18 cellular contexts compared by ENCODE assay signal in the genomic region with DNA sequence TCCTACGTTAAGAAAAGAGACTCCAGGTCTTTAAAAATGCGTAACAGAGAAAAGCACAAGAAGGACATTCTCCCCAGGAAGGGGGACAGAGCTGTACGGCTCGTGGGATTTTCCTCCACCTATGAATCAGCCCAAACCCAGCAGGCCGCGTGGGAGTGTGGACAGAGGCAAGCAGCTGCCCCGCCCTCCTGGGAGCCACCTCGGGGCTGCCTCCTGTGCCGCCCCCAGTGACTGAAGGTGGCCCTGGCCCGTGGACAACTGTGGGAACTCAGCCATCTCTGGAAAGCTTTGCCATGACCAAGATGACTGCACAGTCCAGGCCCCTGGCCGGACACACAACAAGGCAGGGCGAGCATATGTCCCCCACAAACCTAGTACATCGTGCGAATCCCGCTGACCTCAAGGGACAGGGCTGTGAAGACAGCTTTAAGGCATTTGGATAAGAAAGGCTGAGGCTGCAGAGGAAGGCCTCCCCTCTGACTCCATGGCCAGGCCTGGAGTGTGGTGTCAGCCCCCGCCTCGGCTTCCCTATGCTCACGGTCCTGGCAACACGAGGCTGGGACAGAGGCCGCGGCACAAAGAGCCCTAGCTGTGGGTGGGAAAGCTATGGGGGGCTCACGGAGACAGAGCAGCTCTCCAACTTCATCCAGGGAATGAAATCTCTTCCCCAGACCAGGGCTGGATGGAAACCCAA. TPM values are rescaled to one million over a fixed set of nuclear protein-coding genes. Genes with fewer than 3 reads are reported as not detected.
DNase-seq lines count a peak whose midpoint lies in the region; ATAC-seq, FAIRE-seq and TF ChIP-seq lines count a peak whose summit lies in the region.
"Had no signal": no experiment of that assay in that cellular context is flagged by ENCODE, and none has a peak within 500 bp of the region (broad histone marks: within the 10 kb centered on the region; RNA-seq: fewer than 3 reads in every experiment).

No MANE protein-coding gene starts in this region.

- peak; percentile 48 for FAIRE-seq in HTR-8/SVneo (lab: Jason Lieb, UNC)
- FAIRE-seq in H1 (lab: Jason Lieb, UNC) = no peak
- FAIRE-seq: colon had no signal

- no peak overlapping the region for H3K14ac ChIP-seq in H1 (ENCODE audit: insufficient read length)

- no peaks in the 10 kb centered on the region for H3K23me2 ChIP-seq in H1 (ENCODE audit: low read depth, low read length)

- H4K91ac ChIP-seq in H1 (replicated peaks; ENCODE audit: insufficient read length, low read length) = no peak overlapping the region

- CTCF ChIA-PET in H1 (lab: Charles Lee; ENCODE audit: partially characterized antibody) = interaction anchor here (1.1 to 4.0 kb wide), 5 partner anchors 8 to 454 kb away, joined by 3 to 17 read pairs (median 4); no protein-coding TSS in a partner anchor

- no peak for TF ChIP-seq CTCF in H1 (IDR thresholded peaks at IDR 0.05; ENCODE audit: control extremely low read depth in 1 of 3, insufficient read depth in 1 of 3, low read depth in 1 of 3, low read length in 3 of 3)
- TF ChIP-seq CTCF in nephron (IDR thresholded peaks at IDR 0.05; ENCODE audit: unreplicated experiment in 3 of 3) = no peak

- no peak overlapping the region for H2BK5ac ChIP-seq in H1 (ENCODE audit: low read depth, low read length)

- TF ChIP-seq EP300 in H1 (IDR thresholded peaks at IDR 0.05; ENCODE audit: borderline replicate concordance in 1 of 2, low read depth in 2 of 2, low read length in 2 of 2) = no peak

- H2BK15ac ChIP-seq in H1 (ENCODE audit: low read length) = 0 out of 2 replicates have a peak overlapping the region, but pooled peaks have one; percentile 53

- peaks cover 38% of the 10 kb centered on the region for H3K4me1 ChIP-seq in ACC112 (ENCODE audit: control insufficient read depth, insufficient read depth, low read length, unreplicated experiment)
- H3K4me1 ChIP-seq in H1 (replicated peaks in 1 of 4; ENCODE audit: control insufficient read depth in 3 of 4, insufficient read depth in 4 of 4, low read length in 3 of 4) = peaks cover 0 to 12% (median 4%) of the 10 kb centered on the region in 4 experiments; a peak in 6 of 7 replicates

- peaks cover 66% of the 10 kb centered on the region for H3K4me1 Mint-ChIP-seq in nephron

- no peaks in the 10 kb centered on the region for H3K79me1 ChIP-seq in H1 (ENCODE audit: low read depth, low read length)

- H4K20me1 ChIP-seq in H1 (replicated peaks in 1 of 2; ENCODE audit: control insufficient read depth in 1 of 2, insufficient read depth in 2 of 2, low read length in 2 of 2) = no peaks in the 10 kb centered on the region

- no peak overlapping the region for H2AK5ac ChIP-seq in H1 (ENCODE audit: low read depth, low read length)

- no peak overlapping the region for H3K9ac ChIP-seq in H1 (replicated peaks in 1 of 4; ENCODE audit: extremely low read depth in 1 of 4, low read depth in 3 of 4, low read length in 3 of 4)

- no peak overlapping the region for H2BK120ac ChIP-seq in H1 (replicated peaks; ENCODE audit: low read depth, low read length)

- H3K4me3 Mint-ChIP-seq in nephron = no peak overlapping the region
- H3K4me3 Mint-ChIP-seq: nephron progenitor cell; stimulated activated naive CD8-positive, alpha-beta T cell treated with anti-CD3 and anti-CD28 coated beads, Interleukin-15, amount 100 ng/mL, for 72 hours; T-helper 2 cell treated with Interferon-gamma antibody and Interleukin-4, amounts not matched to agents 5 μg/mL and 100 μg/mL, for 36 hours had no signal

- ATAC-seq in GM21367 (IDR thresholded peaks at IDR 0.05; ENCODE audit: unreplicated experiment) (no peak), HG03354 (IDR thresholded peaks at IDR 0.05; ENCODE audit: poor library complexity, severe bottlenecking, unreplicated experiment) (no peak)
- ATAC-seq: activated CD4-positive, CD25-positive, alpha-beta regulatory T cell treated with anti-CD3 and anti-CD28 coated beads, Interleukin-2, amount 50 U/mL, for 24 hours; stimulated activated naive CD8-positive, alpha-beta T cell treated with anti-CD3 and anti-CD28 coated beads, Interleukin-15, amount 100 ng/mL, for 72 hours had no signal

- H3K27me3 Mint-ChIP-seq in nephron (ENCODE audit: low read depth) = no peaks in the 10 kb centered on the region
- H3K27me3 Mint-ChIP-seq: stimulated activated naive CD8-positive, alpha-beta T cell treated with anti-CD3 and anti-CD28 coated beads, Interleukin-15, amount 100 ng/mL, for 72 hours had no signal

- H3K36me3 Mint-ChIP-seq in nephron (ENCODE audit: low read depth) = peaks cover 23% of the 10 kb centered on the region

- no peak for TF ChIP-seq RAD21 in H1 (IDR thresholded peaks at IDR 0.05 in 1 of 2, conservative IDR thresholded peaks at IDR 0.05 in 1 of 2; ENCODE audit: low read depth in 2 of 2, low read length in 2 of 2)

- H2BK12ac ChIP-seq in H1 (ENCODE audit: low read depth, low read length) = no peak overlapping the region

- no peak overlapping the region for H2AFZ ChIP-seq in ACC112 (ENCODE audit: low read length, unreplicated experiment)
- no peak overlapping the region for H2AFZ ChIP-seq in H1 (ENCODE audit: low read length)

- no peaks in the 10 kb centered on the region for H3K9me3 Mint-ChIP-seq in nephron
- H3K9me3 Mint-ChIP-seq: activated T-helper 2 cell treated with anti-CD3 and anti-CD28 coated beads, Interferon-gamma antibody, Interleukin-2, Interleukin-4, amounts not matched to agents 10 μg/mL and 5 μg/mL and 100 μg/mL, durations not matched to agents 14 hours and 24 hours and 36 hours; stimulated activated naive CD8-positive, alpha-beta T cell treated with anti-CD3 and anti-CD28 coated beads, Interleukin-15, amount 100 ng/mL, for 72 hours; T-helper 2 cell treated with Interferon-gamma antibody and Interleukin-4, amounts not matched to agents 5 μg/mL and 100 μg/mL, for 36 hours had no signal

- H3K4ac ChIP-seq in H1 (replicated peaks; ENCODE audit: insufficient read length, low read depth, low read length) = no peak overlapping the region

- H3K36me3 ChIP-seq in ACC112 (ENCODE audit: insufficient read depth, low read length) (peaks cover 34% of the 10 kb centered on the region), H1 (ENCODE audit: control insufficient read depth in 2 of 4, insufficient read depth in 4 of 4, low read length in 3 of 4) (no peaks in the 10 kb centered on the region)

- H3K9me3 ChIP-seq in H1 (ENCODE audit: insufficient read depth in 2 of 2, low read depth in 1 of 2, low read length in 1 of 2) = no peaks in the 10 kb centered on the region

- H3K27ac Mint-ChIP-seq in nephron = peak overlapping the region in 2 of 3 experiments; percentile 38 to 46
- H3K27ac Mint-ChIP-seq: activated T-helper 2 cell treated with anti-CD3 and anti-CD28 coated beads, Interferon-gamma antibody, Interleukin-2, Interleukin-4, amounts not matched to agents 10 μg/mL and 5 μg/mL and 100 μg/mL, durations not matched to agents 14 hours and 24 hours and 36 hours; nephron progenitor cell; stimulated activated naive CD8-positive, alpha-beta T cell treated with anti-CD3 and anti-CD28 coated beads, Interleukin-15, amount 100 ng/mL, for 72 hours; T-helper 2 cell treated with Interferon-gamma antibody and Interleukin-4, amounts not matched to agents 5 μg/mL and 100 μg/mL, for 36 hours had no signal

- no peak overlapping the region for H3K18ac ChIP-seq in H1 (ENCODE audit: extremely low read depth, low read length)

- H3K27me3 ChIP-seq in ACC112 (ENCODE audit: insufficient read depth, low read length) = no peaks in the 10 kb centered on the region
- no peaks in the 10 kb centered on the region for H3K27me3 ChIP-seq in H1 (replicated peaks in 1 of 4; ENCODE audit: control insufficient read depth in 3 of 4, extremely low read depth in 1 of 4, insufficient read depth in 3 of 4, low read length in 3 of 4)

- H3K27ac ChIP-seq in ACC112 (ENCODE audit: low read depth, low read length) = peak overlapping the region; percentile 20
- H3K27ac ChIP-seq in H1 (ENCODE audit: low read depth, low read length) = no peak overlapping the region

- H4K5ac ChIP-seq in H1 (ENCODE audit: insufficient read length, low read depth, low read length) = no peak overlapping the region

- H3K79me2 ChIP-seq in ACC112 (ENCODE audit: control insufficient read depth, insufficient read depth, low read length, unreplicated experiment) (peaks cover 47% of the 10 kb centered on the region), H1 (ENCODE audit: control insufficient read depth in 1 of 2, insufficient read depth in 2 of 2, low read length in 2 of 2) (no peaks in the 10 kb centered on the region)

- H3K23ac ChIP-seq in H1 (ENCODE audit: insufficient read length) = no peak overlapping the region

- no peak overlapping the region for H3K4me3 ChIP-seq in ACC112 (ENCODE audit: low read depth, low read length)
- H3K4me3 ChIP-seq in H1 (ENCODE audit: extremely low read depth in 1 of 4, insufficient read depth in 2 of 4, low read depth in 3 of 4, low read length in 4 of 4) = no peak overlapping the region

- TF ChIP-seq POLR2A in H1 (IDR thresholded peaks at IDR 0.05; ENCODE audit: control extremely low read depth in 1 of 2, low read depth in 2 of 2, low read length in 2 of 2) = no peak

- POLR2A ChIA-PET in H1 (lab: Charles Lee; ENCODE audit: partially characterized antibody) = no interaction called here

- H3K4me2 ChIP-seq in H1 (ENCODE audit: insufficient read depth in 1 of 2, low read depth in 2 of 2, low read length in 2 of 2) = no peak overlapping the region

- no peak for DNase-seq in HTR-8/SVneo (ENCODE audit: insufficient read length, low spot score)
- DNase-seq in H1 (ENCODE audit: low read depth in 1 of 2, low spot score in 2 of 2) = no peak
- no peak for DNase-seq in HCEC 1CT
- no peak for DNase-seq in NOMO-1 treated with DMSO at 0.1 percent for 48 hours (lab: John Stamatoyannopoulos, UW; ENCODE audit: unreplicated experiment)
- DNase-seq: activated CD8-positive, alpha-beta memory T cell treated with anti-CD3 and anti-CD28 coated beads for 24 hours; amniotic stem cell; mesendoderm; NCI-H187 treated with DMSO at 0.1 percent for 48 hours; nephron progenitor cell; stimulated activated naive CD8-positive, alpha-beta T cell treated with anti-CD3 and anti-CD28 coated beads, Interleukin-15, amount 100 ng/mL, for 72 hours had no signal

- WGBS in H1 (ENCODE audit: extremely low coverage in 1 of 2, insufficient coverage in 1 of 2, insufficient read length in 1 of 2, insufficient replicate concordance in 2 of 2, low coverage in 1 of 2, low lambda C conversion rate in 2 of 2, missing lambda C conversion rate in 1 of 2), 2 experiments = 97% methylated on average over 16 of the region's 22 CpGs; no CpG with 5 or more reads in 1 of the 2 experiments

- no peak overlapping the region for H4K8ac ChIP-seq in H1 (ENCODE audit: extremely low read depth, insufficient read depth, low read length)

- no peak overlapping the region for H2BK20ac ChIP-seq in H1 (ENCODE audit: low read length)

- no peak overlapping the region for H3K56ac ChIP-seq in H1 (replicated peaks; ENCODE audit: insufficient read length, low read depth, low read length)

RNA-seq across cellular contexts. Expression of a gene that starts 26.9 kb away (rescaled TPM):
- 1.7 TPM in 2 replicates for total RNA-seq in H1 (2021; fragmentation: NEBNext Ultra II Directional; extraction: Animal tissue kit (Norgen Biotek cat#: 25700))
- 2.0 and 2.1 TPM in 2 replicates for polyA plus RNA-seq in H1 (2011; rRNA removed)
- polyA plus RNA-seq in H1 (2011; cell fraction: cytosol; rRNA removed) = 1.1 TPM
- 1.6 TPM for polyA plus RNA-seq in H1 (2011; cell fraction: nucleus; rRNA removed)
- polyA plus RNA-seq in H1 (2012, experiment 1 of 2) = 2.2 to 3.2 TPM (median 2.6 TPM) in 4 replicates
- polyA plus RNA-seq in H1 (2012, experiment 2 of 2) = 3.2 TPM
- 1.5 TPM for polyA plus RNA-seq in H1 (2013, experiment 1 of 2)
- 1.6 TPM for polyA plus RNA-seq in H1 (2013, experiment 2 of 2)
- 0.95 and 1.1 TPM in 2 replicates for polyA minus RNA-seq in H1 (2011; rRNA and poly(A)+ RNA removed)
- 1.8 TPM for polyA minus RNA-seq in H1 (2011; cell fraction: cytosol; rRNA and poly(A)+ RNA removed)
- 1.9 TPM for polyA minus RNA-seq in H1 (2011; cell fraction: nucleus; rRNA and poly(A)+ RNA removed)
